ENCODE assay signal across 1 cellular context in the genomic region with DNA sequence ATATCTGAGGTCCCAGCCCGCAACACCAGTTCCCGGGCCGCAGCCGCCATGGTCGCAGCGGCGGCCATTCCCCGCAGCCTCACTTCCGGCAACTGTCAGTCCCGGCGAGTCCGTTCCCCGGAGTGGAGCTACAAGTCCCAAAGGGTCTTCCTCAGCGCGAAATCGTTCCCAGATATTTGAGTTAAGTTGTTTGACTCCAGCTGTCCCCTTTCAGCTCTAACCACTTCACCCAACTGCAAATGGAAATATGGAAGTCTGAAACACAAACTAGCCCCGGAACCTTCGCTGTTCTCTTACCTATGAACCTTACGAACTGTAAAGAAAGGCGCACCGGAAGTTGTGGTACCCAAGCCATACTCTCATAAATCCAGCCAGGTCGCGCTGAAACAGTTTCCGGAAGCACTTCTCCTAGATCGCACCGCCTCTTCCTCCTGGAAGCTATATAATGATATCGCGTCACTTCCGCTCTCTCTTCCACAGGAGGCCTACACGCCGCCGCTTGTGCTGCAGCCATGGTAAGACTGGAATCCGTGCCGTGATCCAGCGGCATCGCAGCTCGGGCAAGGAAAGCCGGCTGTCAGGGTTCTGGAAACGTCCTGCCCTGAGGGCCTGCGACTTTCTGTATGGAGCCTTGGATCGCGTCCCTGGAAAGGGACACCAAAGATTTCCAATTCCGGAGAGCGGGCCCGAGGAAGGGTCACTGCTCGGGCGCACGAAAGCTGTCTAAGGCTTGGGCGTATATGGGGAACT.
A peak's percentile ranks its signal among the peaks of the same experiment; 100 is the strongest.
TF ChIP-seq lines count a peak whose summit lies in the region.

A gene (plus strand): TSS at position 468 of the 750 bp plus-strand sequence. CDS start 45 bp downstream, at position 513.
A gene with protein sequence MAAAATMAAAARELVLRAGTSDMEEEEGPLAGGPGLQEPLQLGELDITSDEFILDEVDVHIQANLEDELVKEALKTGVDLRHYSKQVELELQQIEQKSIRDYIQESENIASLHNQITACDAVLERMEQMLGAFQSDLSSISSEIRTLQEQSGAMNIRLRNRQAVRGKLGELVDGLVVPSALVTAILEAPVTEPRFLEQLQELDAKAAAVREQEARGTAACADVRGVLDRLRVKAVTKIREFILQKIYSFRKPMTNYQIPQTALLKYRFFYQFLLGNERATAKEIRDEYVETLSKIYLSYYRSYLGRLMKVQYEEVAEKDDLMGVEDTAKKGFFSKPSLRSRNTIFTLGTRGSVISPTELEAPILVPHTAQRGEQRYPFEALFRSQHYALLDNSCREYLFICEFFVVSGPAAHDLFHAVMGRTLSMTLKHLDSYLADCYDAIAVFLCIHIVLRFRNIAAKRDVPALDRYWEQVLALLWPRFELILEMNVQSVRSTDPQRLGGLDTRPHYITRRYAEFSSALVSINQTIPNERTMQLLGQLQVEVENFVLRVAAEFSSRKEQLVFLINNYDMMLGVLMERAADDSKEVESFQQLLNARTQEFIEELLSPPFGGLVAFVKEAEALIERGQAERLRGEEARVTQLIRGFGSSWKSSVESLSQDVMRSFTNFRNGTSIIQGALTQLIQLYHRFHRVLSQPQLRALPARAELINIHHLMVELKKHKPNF (minus strand): TSS at position 269 of the 750 bp plus-strand sequence. CDS start 201 bp downstream, at position 68.

TF ChIP-seq in HepG2, 621 proteins besides CTCF, POLR2A, EP300 and RAD21 (continued from another document and continues in another):
- TF ChIP-seq, protein P1, sequence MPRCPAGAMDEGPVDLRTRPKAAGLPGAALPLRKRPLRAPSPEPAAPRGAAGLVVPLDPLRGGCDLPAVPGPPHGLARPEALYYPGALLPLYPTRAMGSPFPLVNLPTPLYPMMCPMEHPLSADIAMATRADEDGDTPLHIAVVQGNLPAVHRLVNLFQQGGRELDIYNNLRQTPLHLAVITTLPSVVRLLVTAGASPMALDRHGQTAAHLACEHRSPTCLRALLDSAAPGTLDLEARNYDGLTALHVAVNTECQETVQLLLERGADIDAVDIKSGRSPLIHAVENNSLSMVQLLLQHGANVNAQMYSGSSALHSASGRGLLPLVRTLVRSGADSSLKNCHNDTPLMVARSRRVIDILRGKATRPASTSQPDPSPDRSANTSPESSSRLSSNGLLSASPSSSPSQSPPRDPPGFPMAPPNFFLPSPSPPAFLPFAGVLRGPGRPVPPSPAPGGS (CRISPR knock-in tag; IDR thresholded peaks at IDR 0.05): peak; percentile 53; the same call in 1 of the 2 replicates
- TF ChIP-seq, protein P2, sequence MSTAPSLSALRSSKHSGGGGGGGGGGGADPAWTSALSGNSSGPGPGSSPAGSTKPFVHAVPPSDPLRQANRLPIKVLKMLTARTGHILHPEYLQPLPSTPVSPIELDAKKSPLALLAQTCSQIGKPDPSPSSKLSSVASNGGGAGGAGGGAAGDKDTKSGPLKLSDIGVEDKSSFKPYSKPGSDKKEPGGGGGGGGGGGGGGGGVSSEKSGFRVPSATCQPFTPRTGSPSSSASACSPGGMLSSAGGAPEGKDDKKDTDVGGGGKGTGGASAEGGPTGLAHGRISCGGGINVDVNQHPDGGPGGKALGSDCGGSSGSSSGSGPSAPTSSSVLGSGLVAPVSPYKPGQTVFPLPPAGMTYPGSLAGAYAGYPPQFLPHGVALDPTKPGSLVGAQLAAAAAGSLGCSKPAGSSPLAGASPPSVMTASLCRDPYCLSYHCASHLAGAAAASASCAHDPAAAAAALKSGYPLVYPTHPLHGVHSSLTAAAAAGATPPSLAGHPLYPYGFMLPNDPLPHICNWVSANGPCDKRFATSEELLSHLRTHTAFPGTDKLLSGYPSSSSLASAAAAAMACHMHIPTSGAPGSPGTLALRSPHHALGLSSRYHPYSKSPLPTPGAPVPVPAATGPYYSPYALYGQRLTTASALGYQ (CRISPR knock-in tag; IDR thresholded peaks at IDR 0.05): 0 out of 2 replicates have a peak, but pooled peaks have one; percentile 24
- TF ChIP-seq ZNF33B (CRISPR knock-in tag; IDR thresholded peaks at IDR 0.05) (peak; percentile 95), ZFP36 (IDR thresholded peaks at IDR 0.05; ENCODE audit: borderline replicate concordance, low read depth, low read length, partially characterized antibody) (no peak), ZSCAN31 (CRISPR knock-in tag; IDR thresholded peaks at IDR 0.05; ENCODE audit: low read depth) (peak; percentile 97), BRD4 (CRISPR knock-in tag; IDR thresholded peaks at IDR 0.05) (peak; percentile 100), KDM5B (CRISPR knock-in tag; IDR thresholded peaks at IDR 0.05; ENCODE audit: borderline replicate concordance) (peak; percentile 85; the same call in 1 of the 2 replicates), ZFP37 (CRISPR knock-in tag; IDR thresholded peaks at IDR 0.05; ENCODE audit: borderline replicate concordance) (peak; percentile 83; the same call in 1 of the 2 replicates), ZNF143 (CRISPR knock-in tag; IDR thresholded peaks at IDR 0.05) (peak; percentile 79), BHLHE40 (IDR thresholded peaks at IDR 0.05; ENCODE audit: low read length) (no peak; the same call in 1 of the 2 replicates), AGO1 (IDR thresholded peaks at IDR 0.05; ENCODE audit: low read depth, low read length, poor library complexity, severe bottlenecking) (peak; percentile 70), ZNF619 (CRISPR knock-in tag; IDR thresholded peaks at IDR 0.05) (peak; percentile 98), TEAD2 (CRISPR knock-in tag; IDR thresholded peaks at IDR 0.05) (no peak; the same call in 1 of the 2 replicates), KLF11 (CRISPR knock-in tag; IDR thresholded peaks at IDR 0.05) (peak; percentile 90), ZNF10 (CRISPR knock-in tag; IDR thresholded peaks at IDR 0.05; ENCODE audit: borderline replicate concordance, low read depth) (no peak), CBX5 (CRISPR knock-in tag; IDR thresholded peaks at IDR 0.05; ENCODE audit: borderline replicate concordance) (peak; percentile 79; the same call in 1 of the 2 replicates), SRSF9 (IDR thresholded peaks at IDR 0.05; ENCODE audit: borderline replicate concordance, insufficient read depth, low read depth, low read length, poor library complexity, severe bottlenecking) (no peak), ZBTB1 (CRISPR knock-in tag; IDR thresholded peaks at IDR 0.05; ENCODE audit: borderline replicate concordance) (no peak), KAT7 (CRISPR knock-in tag; IDR thresholded peaks at IDR 0.05; ENCODE audit: borderline replicate concordance) (peak; percentile 78)
- TF ChIP-seq, protein P3, sequence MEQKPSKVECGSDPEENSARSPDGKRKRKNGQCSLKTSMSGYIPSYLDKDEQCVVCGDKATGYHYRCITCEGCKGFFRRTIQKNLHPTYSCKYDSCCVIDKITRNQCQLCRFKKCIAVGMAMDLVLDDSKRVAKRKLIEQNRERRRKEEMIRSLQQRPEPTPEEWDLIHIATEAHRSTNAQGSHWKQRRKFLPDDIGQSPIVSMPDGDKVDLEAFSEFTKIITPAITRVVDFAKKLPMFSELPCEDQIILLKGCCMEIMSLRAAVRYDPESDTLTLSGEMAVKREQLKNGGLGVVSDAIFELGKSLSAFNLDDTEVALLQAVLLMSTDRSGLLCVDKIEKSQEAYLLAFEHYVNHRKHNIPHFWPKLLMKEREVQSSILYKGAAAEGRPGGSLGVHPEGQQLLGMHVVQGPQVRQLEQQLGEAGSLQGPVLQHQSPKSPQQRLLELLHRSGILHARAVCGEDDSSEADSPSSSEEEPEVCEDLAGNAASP (CRISPR knock-in tag; IDR thresholded peaks at IDR 0.05; ENCODE audit: borderline replicate concordance): peak; percentile 73
- TF ChIP-seq, protein P4, sequence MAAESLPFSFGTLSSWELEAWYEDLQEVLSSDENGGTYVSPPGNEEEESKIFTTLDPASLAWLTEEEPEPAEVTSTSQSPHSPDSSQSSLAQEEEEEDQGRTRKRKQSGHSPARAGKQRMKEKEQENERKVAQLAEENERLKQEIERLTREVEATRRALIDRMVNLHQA (CRISPR knock-in tag; IDR thresholded peaks at IDR 0.05): peak; percentile 83; the same call in 1 of the 2 replicates
- TF ChIP-seq, protein P5, sequence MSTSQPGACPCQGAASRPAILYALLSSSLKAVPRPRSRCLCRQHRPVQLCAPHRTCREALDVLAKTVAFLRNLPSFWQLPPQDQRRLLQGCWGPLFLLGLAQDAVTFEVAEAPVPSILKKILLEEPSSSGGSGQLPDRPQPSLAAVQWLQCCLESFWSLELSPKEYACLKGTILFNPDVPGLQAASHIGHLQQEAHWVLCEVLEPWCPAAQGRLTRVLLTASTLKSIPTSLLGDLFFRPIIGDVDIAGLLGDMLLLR (CRISPR knock-in tag; IDR thresholded peaks at IDR 0.05): peak; percentile 69; the same call in 1 of the 2 replicates
- TF ChIP-seq, protein P6, sequence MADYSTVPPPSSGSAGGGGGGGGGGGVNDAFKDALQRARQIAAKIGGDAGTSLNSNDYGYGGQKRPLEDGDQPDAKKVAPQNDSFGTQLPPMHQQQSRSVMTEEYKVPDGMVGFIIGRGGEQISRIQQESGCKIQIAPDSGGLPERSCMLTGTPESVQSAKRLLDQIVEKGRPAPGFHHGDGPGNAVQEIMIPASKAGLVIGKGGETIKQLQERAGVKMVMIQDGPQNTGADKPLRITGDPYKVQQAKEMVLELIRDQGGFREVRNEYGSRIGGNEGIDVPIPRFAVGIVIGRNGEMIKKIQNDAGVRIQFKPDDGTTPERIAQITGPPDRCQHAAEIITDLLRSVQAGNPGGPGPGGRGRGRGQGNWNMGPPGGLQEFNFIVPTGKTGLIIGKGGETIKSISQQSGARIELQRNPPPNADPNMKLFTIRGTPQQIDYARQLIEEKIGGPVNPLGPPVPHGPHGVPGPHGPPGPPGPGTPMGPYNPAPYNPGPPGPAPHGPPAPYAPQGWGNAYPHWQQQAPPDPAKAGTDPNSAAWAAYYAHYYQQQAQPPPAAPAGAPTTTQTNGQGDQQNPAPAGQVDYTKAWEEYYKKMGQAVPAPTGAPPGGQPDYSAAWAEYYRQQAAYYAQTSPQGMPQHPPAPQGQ (CRISPR knock-in tag; IDR thresholded peaks at IDR 0.05; ENCODE audit: borderline replicate concordance): no peak
- TF ChIP-seq, protein P7, sequence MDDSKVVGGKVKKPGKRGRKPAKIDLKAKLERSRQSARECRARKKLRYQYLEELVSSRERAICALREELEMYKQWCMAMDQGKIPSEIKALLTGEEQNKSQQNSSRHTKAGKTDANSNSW (CRISPR knock-in tag; IDR thresholded peaks at IDR 0.05; ENCODE audit: borderline replicate concordance): no peak
- TF ChIP-seq, protein P8, sequence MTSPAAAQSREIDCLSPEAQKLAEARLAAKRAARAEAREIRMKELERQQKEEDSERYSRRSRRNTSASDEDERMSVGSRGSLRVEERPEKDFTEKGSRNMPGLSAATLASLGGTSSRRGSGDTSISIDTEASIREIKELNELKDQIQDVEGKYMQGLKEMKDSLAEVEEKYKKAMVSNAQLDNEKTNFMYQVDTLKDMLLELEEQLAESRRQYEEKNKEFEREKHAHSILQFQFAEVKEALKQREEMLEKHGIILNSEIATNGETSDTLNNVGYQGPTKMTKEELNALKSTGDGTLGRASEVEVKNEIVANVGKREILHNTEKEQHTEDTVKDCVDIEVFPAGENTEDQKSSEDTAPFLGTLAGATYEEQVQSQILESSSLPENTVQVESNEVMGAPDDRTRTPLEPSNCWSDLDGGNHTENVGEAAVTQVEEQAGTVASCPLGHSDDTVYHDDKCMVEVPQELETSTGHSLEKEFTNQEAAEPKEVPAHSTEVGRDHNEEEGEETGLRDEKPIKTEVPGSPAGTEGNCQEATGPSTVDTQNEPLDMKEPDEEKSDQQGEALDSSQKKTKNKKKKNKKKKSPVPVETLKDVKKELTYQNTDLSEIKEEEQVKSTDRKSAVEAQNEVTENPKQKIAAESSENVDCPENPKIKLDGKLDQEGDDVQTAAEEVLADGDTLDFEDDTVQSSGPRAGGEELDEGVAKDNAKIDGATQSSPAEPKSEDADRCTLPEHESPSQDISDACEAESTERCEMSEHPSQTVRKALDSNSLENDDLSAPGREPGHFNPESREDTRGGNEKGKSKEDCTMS (CRISPR knock-in tag; conservative IDR thresholded peaks at IDR 0.05): peak; percentile 90; the same call in 1 of the 2 replicates
- TF ChIP-seq, protein P9, sequence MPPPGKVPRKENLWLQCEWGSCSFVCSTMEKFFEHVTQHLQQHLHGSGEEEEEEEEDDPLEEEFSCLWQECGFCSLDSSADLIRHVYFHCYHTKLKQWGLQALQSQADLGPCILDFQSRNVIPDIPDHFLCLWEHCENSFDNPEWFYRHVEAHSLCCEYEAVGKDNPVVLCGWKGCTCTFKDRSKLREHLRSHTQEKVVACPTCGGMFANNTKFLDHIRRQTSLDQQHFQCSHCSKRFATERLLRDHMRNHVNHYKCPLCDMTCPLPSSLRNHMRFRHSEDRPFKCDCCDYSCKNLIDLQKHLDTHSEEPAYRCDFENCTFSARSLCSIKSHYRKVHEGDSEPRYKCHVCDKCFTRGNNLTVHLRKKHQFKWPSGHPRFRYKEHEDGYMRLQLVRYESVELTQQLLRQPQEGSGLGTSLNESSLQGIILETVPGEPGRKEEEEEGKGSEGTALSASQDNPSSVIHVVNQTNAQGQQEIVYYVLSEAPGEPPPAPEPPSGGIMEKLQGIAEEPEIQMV (CRISPR knock-in tag; IDR thresholded peaks at IDR 0.05; ENCODE audit: low read depth): peak; percentile 18; the same call in 1 of the 2 replicates
- TF ChIP-seq, protein P10, sequence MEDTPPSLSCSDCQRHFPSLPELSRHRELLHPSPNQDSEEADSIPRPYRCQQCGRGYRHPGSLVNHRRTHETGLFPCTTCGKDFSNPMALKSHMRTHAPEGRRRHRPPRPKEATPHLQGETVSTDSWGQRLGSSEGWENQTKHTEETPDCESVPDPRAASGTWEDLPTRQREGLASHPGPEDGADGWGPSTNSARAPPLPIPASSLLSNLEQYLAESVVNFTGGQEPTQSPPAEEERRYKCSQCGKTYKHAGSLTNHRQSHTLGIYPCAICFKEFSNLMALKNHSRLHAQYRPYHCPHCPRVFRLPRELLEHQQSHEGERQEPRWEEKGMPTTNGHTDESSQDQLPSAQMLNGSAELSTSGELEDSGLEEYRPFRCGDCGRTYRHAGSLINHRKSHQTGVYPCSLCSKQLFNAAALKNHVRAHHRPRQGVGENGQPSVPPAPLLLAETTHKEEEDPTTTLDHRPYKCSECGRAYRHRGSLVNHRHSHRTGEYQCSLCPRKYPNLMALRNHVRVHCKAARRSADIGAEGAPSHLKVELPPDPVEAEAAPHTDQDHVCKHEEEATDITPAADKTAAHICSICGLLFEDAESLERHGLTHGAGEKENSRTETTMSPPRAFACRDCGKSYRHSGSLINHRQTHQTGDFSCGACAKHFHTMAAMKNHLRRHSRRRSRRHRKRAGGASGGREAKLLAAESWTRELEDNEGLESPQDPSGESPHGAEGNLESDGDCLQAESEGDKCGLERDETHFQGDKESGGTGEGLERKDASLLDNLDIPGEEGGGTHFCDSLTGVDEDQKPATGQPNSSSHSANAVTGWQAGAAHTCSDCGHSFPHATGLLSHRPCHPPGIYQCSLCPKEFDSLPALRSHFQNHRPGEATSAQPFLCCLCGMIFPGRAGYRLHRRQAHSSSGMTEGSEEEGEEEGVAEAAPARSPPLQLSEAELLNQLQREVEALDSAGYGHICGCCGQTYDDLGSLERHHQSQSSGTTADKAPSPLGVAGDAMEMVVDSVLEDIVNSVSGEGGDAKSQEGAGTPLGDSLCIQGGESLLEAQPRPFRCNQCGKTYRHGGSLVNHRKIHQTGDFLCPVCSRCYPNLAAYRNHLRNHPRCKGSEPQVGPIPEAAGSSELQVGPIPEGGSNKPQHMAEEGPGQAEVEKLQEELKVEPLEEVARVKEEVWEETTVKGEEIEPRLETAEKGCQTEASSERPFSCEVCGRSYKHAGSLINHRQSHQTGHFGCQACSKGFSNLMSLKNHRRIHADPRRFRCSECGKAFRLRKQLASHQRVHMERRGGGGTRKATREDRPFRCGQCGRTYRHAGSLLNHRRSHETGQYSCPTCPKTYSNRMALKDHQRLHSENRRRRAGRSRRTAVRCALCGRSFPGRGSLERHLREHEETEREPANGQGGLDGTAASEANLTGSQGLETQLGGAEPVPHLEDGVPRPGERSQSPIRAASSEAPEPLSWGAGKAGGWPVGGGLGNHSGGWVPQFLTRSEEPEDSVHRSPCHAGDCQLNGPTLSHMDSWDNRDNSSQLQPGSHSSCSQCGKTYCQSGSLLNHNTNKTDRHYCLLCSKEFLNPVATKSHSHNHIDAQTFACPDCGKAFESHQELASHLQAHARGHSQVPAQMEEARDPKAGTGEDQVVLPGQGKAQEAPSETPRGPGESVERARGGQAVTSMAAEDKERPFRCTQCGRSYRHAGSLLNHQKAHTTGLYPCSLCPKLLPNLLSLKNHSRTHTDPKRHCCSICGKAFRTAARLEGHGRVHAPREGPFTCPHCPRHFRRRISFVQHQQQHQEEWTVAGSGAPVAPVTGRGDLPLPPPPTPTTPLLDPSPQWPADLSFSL (CRISPR knock-in tag; IDR thresholded peaks at IDR 0.05): no peak; the same call in 1 of the 2 replicates
